Comparison of ENCODE assay signal across 15 cellular contexts in genomic region chr4:29326816-29327215, GRCh38.
"Had no signal": no experiment of that assay in that cellular context is flagged by ENCODE, and none has a peak within 500 bp of the region (broad histone marks: within the 10 kb centered on the region; RNA-seq: fewer than 3 reads in every experiment).

No MANE protein-coding gene starts in this region.

- H3K36me3 ChIP-seq: suprapubic skin, upper lobe of left lung had no signal

- DNase-seq: activated CD4-positive, alpha-beta memory T cell treated with anti-CD3 and anti-CD28 coated beads for 36 hours; activated CD4-positive, alpha-beta T cell treated with anti-CD3 and anti-CD28 coated beads for 1 hour; activated effector memory CD4-positive, alpha-beta T cell treated with anti-CD3 and anti-CD28 coated beads, Interleukin-2, amount 50 U/mL, for 16 hours; activated T-cell treated with anti-CD3 and anti-CD28 coated beads, Interleukin-2, amount 50 U/mL, for 4 hours; amygdala; left cardiac atrium; mucosa of descending colon; naive thymus-derived CD8-positive, alpha-beta T cell; psoas muscle; stimulated activated CD4-positive, alpha-beta T cell treated with anti-CD3 and anti-CD28 coated beads, Interleukin-12 subunit alpha, Interleukin-12 subunit beta, amount 100 ng/mL, for 4 hours; stimulated activated naive CD4-positive, alpha-beta T cell treated with Interleukin-2 at 50 U/mL for 16 hours; T-helper 9 cell; upper lobe of left lung had no signal

- H3K27me3 ChIP-seq: suprapubic skin, upper lobe of left lung had no signal

- H3K4me3 ChIP-seq: lung, mucosa of descending colon, psoas muscle, suprapubic skin, upper lobe of left lung had no signal
